Comparison of ENCODE assay signal across 19 cellular contexts in genomic region chr2:196546151-196546919, GRCh38.
"Had no signal": no experiment of that assay in that cellular context is flagged by ENCODE, and none has a peak within 500 bp of the region (broad histone marks: within the 10 kb centered on the region; RNA-seq: fewer than 3 reads in every experiment).

No MANE protein-coding gene starts in this region.

- H3K4me3 ChIP-seq: ascending aorta, breast epithelium, coronary artery, gastrocnemius medialis, heart left ventricle, transverse colon, vagina had no signal

- DNase-seq: activated CD4-positive, alpha-beta T cell treated with anti-CD3 and anti-CD28 coated beads, Interleukin-2, amount 50 U/mL, for 1 hour; activated CD8-positive, alpha-beta memory T cell treated with anti-CD3 and anti-CD28 coated beads, Interleukin-2, amount 50 U/mL, for 4 hours; activated effector memory CD4-positive, alpha-beta T cell treated with Interleukin-2 at 50 U/mL for 16 hours; activated naive CD4-positive, alpha-beta T cell treated with anti-CD3 and anti-CD28 coated beads, Interleukin-2, amount 10 ng/mL, durations not matched to agents 7 days and 5 days; activated T-cell treated with anti-CD3 and anti-CD28 coated beads, Interleukin-2, amount 50 U/mL, for 4 hours; erythroblast; gastrocnemius medialis; heart left ventricle; immature natural killer cell; occipital lobe; right cardiac atrium; stimulated activated naive CD8-positive, alpha-beta T cell treated with anti-CD3 and anti-CD28 coated beads, Interleukin-15, Interleukin-2, amounts not matched to agents 100 U/mL and 50 U/mL, for 24 hours; substantia nigra; transverse colon had no signal

- H3K4me1 ChIP-seq: ascending aorta, breast epithelium, gastrocnemius medialis, transverse colon had no signal

- H3K27me3 ChIP-seq: ascending aorta, breast epithelium, gastrocnemius medialis, transverse colon, vagina had no signal

- H3K36me3 ChIP-seq: ascending aorta, breast epithelium, gastrocnemius medialis, heart left ventricle, transverse colon, vagina had no signal

- H3K27ac ChIP-seq: ascending aorta, breast epithelium, coronary artery, gastrocnemius medialis, heart left ventricle, transverse colon, vagina had no signal

- ATAC-seq: activated CD4-positive, CD25-positive, alpha-beta regulatory T cell treated with anti-CD3 and anti-CD28 coated beads, Interleukin-2, amount 50 U/mL, for 24 hours; activated T-cell treated with anti-CD3 and anti-CD28 coated beads, Interleukin-2, amount 50 U/mL, for 4 hours; gastrocnemius medialis; heart left ventricle; right cardiac atrium; stimulated activated naive CD8-positive, alpha-beta T cell treated with anti-CD3 and anti-CD28 coated beads, Interleukin-15, Interleukin-2, amounts not matched to agents 100 U/mL and 50 U/mL, for 24 hours had no signal
